Comparison of ENCODE assay signal across 8 cellular contexts in genomic region chr1:52904590-52905375, GRCh38. TPM values are rescaled to one million over a fixed set of nuclear protein-coding genes. Genes with fewer than 3 reads are reported as not detected.
A peak's percentile ranks its signal among the peaks of the same experiment; 100 is the strongest.
DNase-seq lines count a peak whose midpoint lies in the region; ATAC-seq and TF ChIP-seq lines count a peak whose summit lies in the region.

No MANE protein-coding gene starts in this region.

- H3K4me1 ChIP-seq in PC-3 (ENCODE audit: insufficient read depth, low read length) (peaks cover 4% of the 10 kb centered on the region), mammary epithelial cell (ENCODE audit: insufficient read depth, low read length) (no peaks in the 10 kb centered on the region), testis (peaks cover 15% of the 10 kb centered on the region)

- no peaks in the 10 kb centered on the region for H3K36me3 ChIP-seq in PC-3 (ENCODE audit: low read depth, low read length)
- H3K36me3 ChIP-seq in mammary epithelial cell (ENCODE audit: insufficient read depth, low read length): no peaks in the 10 kb centered on the region
- no peaks in the 10 kb centered on the region for H3K36me3 ChIP-seq in testis (ENCODE audit: low read depth, missing control alignments)

- no TSS peak for BruUV-seq in PC-3 (replicated peaks; lab: Mats Ljungman, UMichigan)
- BruUV-seq in mammary epithelial cell (replicated peaks; lab: Mats Ljungman, UMichigan): no TSS peak

- 78% methylated on average over 21 of the region's 23 CpGs for WGBS in mammary epithelial cell (ENCODE audit: low coverage, missing lambda C conversion rate)
- WGBS in testis, 2 donors: 84 to 87% methylated on average over 8 to 23 of the region's 23 CpGs
- WGBS in lower leg skin, 2 donors: 78 to 83% methylated on average over 21 to 23 of the region's 23 CpGs

- H3K9me3 ChIP-seq in PC-3 (ENCODE audit: low read length) (no peaks in the 10 kb centered on the region), mammary epithelial cell (replicated peaks; ENCODE audit: insufficient read depth, low read length) (no peaks in the 10 kb centered on the region), testis (no peaks in the 10 kb centered on the region)

- peak; percentile 72 for ATAC-seq in PC-3
- no peak for ATAC-seq in GM21528 (IDR thresholded peaks at IDR 0.05; ENCODE audit: low FRiP score, unreplicated experiment)

- H3K9me3 Mint-ChIP-seq in nephron progenitor cell: no peaks in the 10 kb centered on the region

- H3K36me3 Mint-ChIP-seq in nephron progenitor cell (ENCODE audit: low read depth): no peaks in the 10 kb centered on the region

- DNase-seq in GM20000 (ENCODE audit: low spot score): peak; percentile 65
- DNase-seq in PC-3: peak; percentile 37
- DNase-seq in mammary epithelial cell: no peak
- peak; percentile 29 for DNase-seq in nephron progenitor cell
- no peak for DNase-seq in testis
- no peak for DNase-seq in lower leg skin (ENCODE audit: low spot score in 2 of 2)

- in situ Hi-C loops in mammary epithelial cell (cut with MboI; ENCODE audit: low sequenced_read_pairs in 2 of 2): loop anchor here in 1 of 2 donors (25.0 kb wide), 1 partner anchor 283 kb away; the partner anchor contains the start of gene CPT2

- no peak for TF ChIP-seq POLR2A in testis (IDR thresholded peaks at IDR 0.05)
- no peak for TF ChIP-seq POLR2A in lower leg skin (IDR thresholded peaks at IDR 0.05)

- H3K4me1 Mint-ChIP-seq in nephron progenitor cell: peaks cover 24% of the 10 kb centered on the region

- H3K79me2 ChIP-seq in PC-3 (ENCODE audit: low read length) (no peaks in the 10 kb centered on the region), mammary epithelial cell (ENCODE audit: insufficient read depth, low read length) (no peaks in the 10 kb centered on the region)

- H3K4me3 Mint-ChIP-seq in nephron progenitor cell: no peak overlapping the region

- H3K9me2 ChIP-seq in PC-3 (replicated peaks; ENCODE audit: low read length): no peaks in the 10 kb centered on the region

- H3K4me2 ChIP-seq in PC-3 (ENCODE audit: low read length) (no peak overlapping the region), mammary epithelial cell (ENCODE audit: insufficient read depth, low read depth, low read length) (no peak overlapping the region)

- peaks cover 4% of the 10 kb centered on the region for H3K27me3 Mint-ChIP-seq in nephron progenitor cell (ENCODE audit: low read depth, poor library complexity)

- H4K20me1 ChIP-seq in PC-3 (ENCODE audit: low read length): no peaks in the 10 kb centered on the region
- no peaks in the 10 kb centered on the region for H4K20me1 ChIP-seq in mammary epithelial cell (ENCODE audit: insufficient read depth, low read length)

- H3K4me3 ChIP-seq in PC-3 (ENCODE audit: low read length) (no peak overlapping the region), mammary epithelial cell (replicated peaks in 1 of 3; ENCODE audit: insufficient read depth in 1 of 3, low read depth in 2 of 3, low read length in 3 of 3) (no peak overlapping the region), testis (no peak overlapping the region), lower leg skin (ENCODE audit: low read depth, poor library complexity, severe bottlenecking) (no peak overlapping the region)

- H3K27ac ChIP-seq in C4-2B (no peak overlapping the region), PC-3 (ENCODE audit: low read length) (no peak overlapping the region), mammary epithelial cell (ENCODE audit: insufficient read depth, low read depth, low read length) (no peak overlapping the region), testis (no peak overlapping the region)

- H3K27ac Mint-ChIP-seq in nephron progenitor cell: no peak overlapping the region

- CTCF ChIA-PET in PC-3 (lab: Charles Lee) (no interaction called here), mammary epithelial cell (lab: Charles Lee; ENCODE audit: low non-redundant PET) (no interaction called here)

- POLR2A ChIA-PET in PC-3 (lab: Charles Lee; ENCODE audit: unreplicated experiment): no interaction called here

- H3K27me3 ChIP-seq in PC-3 (ENCODE audit: low read length) (no peaks in the 10 kb centered on the region), mammary epithelial cell (ENCODE audit: insufficient read depth, low read length) (no peaks in the 10 kb centered on the region), testis (no peaks in the 10 kb centered on the region)

- intact Hi-C loops in PC-3 (cut with micrococcal nuclease) (loop anchor here (2.0 kb wide), 1 partner anchor 272 kb away; no protein-coding TSS in a partner anchor), mammary epithelial cell (cut with micrococcal nuclease) (loop anchor here (1.0 kb wide), 1 partner anchor 281 kb away; no protein-coding TSS in a partner anchor), testis (cut with DNase I; ENCODE audit: low total_unique reads) (no loop called here), lower leg skin (cut with DNase I; ENCODE audit: low total_unique reads) (no loop called here)

- H3F3A ChIP-seq in PC-3 (ENCODE audit: low read length, unreplicated experiment): no peaks in the 10 kb centered on the region

- H2AFZ ChIP-seq in PC-3 (ENCODE audit: low read length): no peak overlapping the region
- no peak overlapping the region for H2AFZ ChIP-seq in mammary epithelial cell (ENCODE audit: low read depth, low read length)

- TF ChIP-seq CTCF in C4-2B (conservative IDR thresholded peaks at IDR 0.05) (peak; percentile 66), GM20000 (IDR thresholded peaks at IDR 0.05; ENCODE audit: extremely low read depth, missing control alignments) (peak; percentile 3), PC-3 (conservative IDR thresholded peaks at IDR 0.05; ENCODE audit: low read depth, low read length) (peak; percentile 67), mammary epithelial cell (conservative IDR thresholded peaks at IDR 0.05 in 1 of 2, IDR thresholded peaks at IDR 0.05 in 1 of 2; ENCODE audit: extremely low read depth in 1 of 2, insufficient read depth in 1 of 2, low read depth in 1 of 2, low read length in 2 of 2) (peak; percentile 25 to 48), nephron progenitor cell (IDR thresholded peaks at IDR 0.05) (peak; percentile 44), testis (IDR thresholded peaks at IDR 0.05) (peak in 1 of 3 experiments; percentile 27), lower leg skin (IDR thresholded peaks at IDR 0.05) (no peak)

- H3K9ac ChIP-seq in PC-3 (ENCODE audit: low read length): no peak overlapping the region
- no peak overlapping the region for H3K9ac ChIP-seq in mammary epithelial cell (ENCODE audit: insufficient read depth, low read length)

- dilution Hi-C loops in mammary epithelial cell (cut with HindIII; ENCODE audit: low sequenced_read_pairs): no loop called here

RNA-seq across cellular contexts. Expression of gene ECHDC2, which starts 16.8 kb away (rescaled TPM):
- total RNA-seq in PC-3 (2014; rRNA removed) (112 and 124 TPM in 2 replicates), mammary epithelial cell (10 to 100 TPM; 28.7 to 74.6 TPM), testis (100 to 1,000 TPM; 237 to 296 TPM), lower leg skin (100 to 1,000 TPM in 1 of 4 donors, 10 to 100 TPM in 3; 68.1 to 129 (median 79.0) TPM)
- polyA plus RNA-seq in mammary epithelial cell (25.7 TPM), testis (ENCODE audit: insufficient read depth, low read depth, low replicate concordance) (168 TPM)
- polyA minus RNA-seq in mammary epithelial cell: 1.9 TPM

RNA-seq across cellular contexts. Expression of gene SCP2, which starts 22.3 kb away (rescaled TPM):
- total RNA-seq in PC-3 (2014; rRNA removed): 97.5 and 106 TPM in 2 replicates
- total RNA-seq in mammary epithelial cell: 100 to 1,000 TPM in 1 of 2 donors, 10 to 100 TPM in 1; 80.0 to 105 TPM
- 49.1 TPM for polyA plus RNA-seq in mammary epithelial cell
- 56.1 TPM for polyA minus RNA-seq in mammary epithelial cell
- total RNA-seq in testis: 100 to 1,000 TPM; 103 to 108 TPM
- polyA plus RNA-seq in testis (ENCODE audit: insufficient read depth, low read depth, low replicate concordance): 102 TPM
- total RNA-seq in lower leg skin: 100 to 1,000 TPM in 2 of 4 donors, 10 to 100 TPM in 2; 79.4 to 124 (median 106) TPM

Comparison
In these comparisons a context has a peak if more than half of its experiments do, and no peak if none do; other contexts are left out.
1. CTCF ChIP-seq: peak in C4-2B (single experiment), GM20000 (single experiment), PC-3 (single experiment), mammary epithelial cell (2 of 2) and nephron progenitor cell (single experiment); none in lower leg skin (0 of 3).
2. DNase-seq: peak in GM20000 (single experiment), PC-3 (single experiment) and nephron progenitor cell (single experiment); none in mammary epithelial cell (single experiment), testis (single experiment) and lower leg skin (0 of 2).
3. intact Hi-C loops: an anchor here in PC-3 (2.0 kb wide) and mammary epithelial cell (1.0 kb wide); none called in testis and lower leg skin.